Comparison of ENCODE assay signal across 11 cellular contexts in the genomic region with DNA sequence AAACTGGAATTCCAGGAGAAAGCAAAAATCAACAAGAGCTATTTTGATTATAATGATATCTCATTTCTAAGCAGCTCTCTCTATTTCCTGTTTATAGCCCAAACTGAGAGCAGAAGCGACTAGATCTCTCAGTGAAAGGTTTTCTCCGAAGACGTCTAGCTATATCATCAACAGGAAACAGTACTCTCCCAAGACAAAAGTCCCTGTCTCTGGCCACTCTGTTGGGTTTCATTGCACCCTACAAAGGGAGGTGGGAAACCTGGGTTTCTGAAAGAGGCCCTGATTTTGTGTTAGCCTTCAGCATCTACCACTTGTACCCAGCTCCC.
DNase-seq lines count a peak whose midpoint lies in the region; ATAC-seq and TF ChIP-seq lines count a peak whose summit lies in the region.
"Had no signal": no experiment of that assay in that cellular context is flagged by ENCODE, and none has a peak within 500 bp of the region (broad histone marks: within the 10 kb centered on the region; RNA-seq: fewer than 3 reads in every experiment).

No MANE protein-coding gene starts in this region.

- peaks cover 10% of the 10 kb centered on the region for H3F3A ChIP-seq in MM.1S (ENCODE audit: insufficient read depth, low read length)

- no peaks in the 10 kb centered on the region for H3K36me3 ChIP-seq in MM.1S (replicated peaks; ENCODE audit: insufficient read depth, low read length)

- H3K9ac ChIP-seq in MM.1S (ENCODE audit: low read length), result no peak overlapping the region

- H3K27me3 ChIP-seq in MM.1S (replicated peaks; ENCODE audit: insufficient read depth, low read length), result no peaks in the 10 kb centered on the region

- 0 out of 2 replicates have a peak overlapping the region, but pooled peaks have one; percentile 3 for H3K4me3 ChIP-seq in MM.1S (ENCODE audit: low read length)

- H2AFZ ChIP-seq in MM.1S (ENCODE audit: low read length), result peak overlapping the region; percentile 35; the same call in 1 of the 2 replicates

- H4K20me1 ChIP-seq in MM.1S (ENCODE audit: insufficient read depth, low read length), result no peaks in the 10 kb centered on the region

- peak overlapping the region; percentile 54 for H3K4me2 ChIP-seq in MM.1S (ENCODE audit: low read depth, low read length)

- peak overlapping the region; percentile 30; the same call in 1 of the 2 replicates for H3K27ac ChIP-seq in MM.1S (ENCODE audit: low read length)

- H3K9me3 ChIP-seq in MM.1S (replicated peaks; ENCODE audit: insufficient read depth, low read length), result no peaks in the 10 kb centered on the region

- H3K79me2 ChIP-seq in MM.1S (ENCODE audit: low read length), result no peaks in the 10 kb centered on the region

- peak; percentile 47 for DNase-seq in CD1c-positive myeloid dendritic cell (ENCODE audit: extremely low spot score)
- peak; percentile 41 for DNase-seq in MM.1S
- DNase-seq in iris pigment epithelial cell (ENCODE audit: low read depth), result peak; percentile 18
- no peak for DNase-seq in NCI-H187 (lab: John Stamatoyannopoulos, UW)
- no peak for DNase-seq in activated gamma-delta T cell (lab: John Stamatoyannopoulos, UW)
- no peak for DNase-seq in G401 (ENCODE audit: low spot score)
- DNase-seq: HFFc6; NCI-H2107; stimulated activated CD4-positive, alpha-beta T cell treated with anti-CD3 and anti-CD28 coated beads, Interleukin-4, amount 100 ng/mL, for 24 hours had no signal

- peaks cover 42% of the 10 kb centered on the region for H3K4me1 ChIP-seq in MM.1S (ENCODE audit: low read length)

- in situ Hi-C loops in G401 (cut with HindIII; ENCODE audit: low sequenced_read_pairs), result no loop called here

- ATAC-seq in GM21367 (IDR thresholded peaks at IDR 0.05; ENCODE audit: unreplicated experiment), result peak; percentile 23
- no peak for ATAC-seq in HG02840 (IDR thresholded peaks at IDR 0.05; ENCODE audit: low FRiP score, unreplicated experiment)

- no peak for TF ChIP-seq CTCF in MM.1S (IDR thresholded peaks at IDR 0.05; ENCODE audit: low read length)

- no peaks in the 10 kb centered on the region for H3K9me2 ChIP-seq in MM.1S (replicated peaks; ENCODE audit: insufficient read depth, low read length)

Comparison
In these comparisons a context has a peak if more than half of its experiments do, and no peak if none do; other contexts are left out.
1. DNase-seq: peak in CD1c-positive myeloid dendritic cell (single experiment), MM.1S (single experiment) and iris pigment epithelial cell (single experiment); none in NCI-H187 (0 of 2), activated gamma-delta T cell (single experiment) and G401 (single experiment).